ENCODE assay signal across 7 cellular contexts in the genomic region with DNA sequence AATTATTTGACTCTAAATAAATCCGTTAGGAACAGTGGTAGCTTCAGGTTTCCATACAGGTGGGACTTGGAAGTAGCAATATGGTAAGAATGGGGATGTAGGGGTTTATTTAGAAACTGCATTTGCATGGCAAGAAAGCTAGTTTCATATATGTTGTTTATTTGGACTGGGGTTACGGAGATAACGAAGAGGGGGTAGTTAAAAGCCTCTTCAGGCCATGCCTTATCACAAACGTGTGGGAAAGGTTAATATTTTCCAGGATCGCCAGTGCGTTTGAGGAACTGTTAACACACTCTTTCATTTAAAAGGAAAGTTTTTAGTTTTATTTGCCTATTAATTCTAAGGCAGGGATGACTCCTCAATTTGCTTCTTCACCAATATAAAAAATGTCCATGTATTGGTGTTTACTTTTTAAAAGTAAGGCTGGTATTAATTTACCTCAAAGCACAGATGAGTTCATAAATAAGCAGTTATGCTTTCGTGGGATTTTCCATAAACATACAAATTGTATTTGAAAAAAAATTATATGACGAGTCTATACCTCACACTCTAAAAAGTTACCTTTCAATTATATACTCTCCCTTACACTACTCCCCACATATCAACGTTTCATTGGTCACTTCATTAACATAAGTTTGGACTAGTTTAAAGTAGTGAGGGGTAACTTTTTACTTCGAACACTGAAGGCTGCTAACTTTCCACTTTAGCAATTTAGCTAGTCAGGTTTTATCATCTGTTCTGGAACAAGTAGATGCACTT. TPM values are rescaled to one million over a fixed set of nuclear protein-coding genes. Genes with fewer than 3 reads are reported as not detected.
A peak's percentile ranks its signal among the peaks of the same experiment; 100 is the strongest.
DNase-seq lines count a peak whose midpoint lies in the region; ATAC-seq and TF ChIP-seq lines count a peak whose summit lies in the region.

No MANE protein-coding gene starts in this region.

- peak overlapping the region; percentile 96 for H3K4me3 Mint-ChIP-seq in HFFc6

- peak overlapping the region; percentile 98 for H3K4me2 ChIP-seq in smooth muscle cell

- peaks cover 0 to 23% of the 10 kb centered on the region in 2 donors for H3K4me1 ChIP-seq in right atrium auricular region
- peaks cover 17% of the 10 kb centered on the region for H3K4me1 ChIP-seq in smooth muscle cell (ENCODE audit: low read depth)

- H3K27ac ChIP-seq in VCaP (peak overlapping the region; percentile 79), right atrium auricular region (peak overlapping the region; percentile 83 to 85), smooth muscle cell (ENCODE audit: low read depth) (peak overlapping the region; percentile 36)

- peak overlapping the region; percentile 91 for H2AFZ ChIP-seq in smooth muscle cell (ENCODE audit: low read depth)

- H3K4me1 Mint-ChIP-seq in HFFc6 (ENCODE audit: low read depth) = peaks cover 13% of the 10 kb centered on the region

- no peaks in the 10 kb centered on the region for H3F3A ChIP-seq in smooth muscle cell (ENCODE audit: low read depth)

- in situ Hi-C loops in G401 (cut with HindIII; ENCODE audit: low sequenced_read_pairs) = no loop called here

- H3K79me2 ChIP-seq in smooth muscle cell (ENCODE audit: low read depth) = peaks cover 62% of the 10 kb centered on the region

- H3K36me3 ChIP-seq in right atrium auricular region (peaks cover 11% of the 10 kb centered on the region), smooth muscle cell (ENCODE audit: low read depth) (peaks cover 10% of the 10 kb centered on the region)

- H3K4me3 ChIP-seq in right atrium auricular region (peak overlapping the region; percentile 79 to 81), smooth muscle cell (peak overlapping the region; percentile 86)

- ATAC-seq in HG02870 (IDR thresholded peaks at IDR 0.05; ENCODE audit: unreplicated experiment) = no peak

- WGBS in smooth muscle cell (ENCODE audit: low lambda C conversion rate) = 49% methylated on average over 10 of the region's 10 CpGs

- peak overlapping the region; percentile 87 for H3K9ac ChIP-seq in smooth muscle cell (ENCODE audit: low read depth)

- H3K9me3 Mint-ChIP-seq in HFFc6 = no peaks in the 10 kb centered on the region

- DNase-seq in HFFc6 = no peak
- no peak for DNase-seq in right atrium auricular region (ENCODE audit: low spot score)
- no peak for DNase-seq in smooth muscle cell (lab: John Stamatoyannopoulos, UW; ENCODE audit: unreplicated experiment)
- DNase-seq in G401 (ENCODE audit: low spot score) = no peak
- no peak for DNase-seq in GM19240 (ENCODE audit: insufficient read length, low spot score)

- H3K27me3 ChIP-seq in right atrium auricular region (no peaks in the 10 kb centered on the region), smooth muscle cell (ENCODE audit: low read depth) (no peaks in the 10 kb centered on the region)

- H3K27me3 Mint-ChIP-seq in HFFc6 (ENCODE audit: insufficient read depth) = no peaks in the 10 kb centered on the region

- H4K20me1 ChIP-seq in smooth muscle cell (ENCODE audit: low read depth) = no peaks in the 10 kb centered on the region

- H3K9me3 ChIP-seq in right atrium auricular region = no peaks in the 10 kb centered on the region
- no peaks in the 10 kb centered on the region for H3K9me3 ChIP-seq in smooth muscle cell (replicated peaks; ENCODE audit: low read depth)

- H3K36me3 Mint-ChIP-seq in HFFc6 (ENCODE audit: low read depth) = peaks cover 19% of the 10 kb centered on the region

- H3K27ac Mint-ChIP-seq in HFFc6 = peak overlapping the region; percentile 97

- TF ChIP-seq CTCF in HFFc6 (IDR thresholded peaks at IDR 0.05) = no peak
- TF ChIP-seq CTCF in VCaP (conservative IDR thresholded peaks at IDR 0.05) = no peak
- TF ChIP-seq CTCF in right atrium auricular region (IDR thresholded peaks at IDR 0.05) = no peak
- TF ChIP-seq CTCF in smooth muscle cell (IDR thresholded peaks at IDR 0.05; ENCODE audit: borderline replicate concordance, insufficient read depth, poor library complexity, severe bottlenecking) = no peak

RNA-seq across cellular contexts. Expression of a gene that starts 0.8 kb away (rescaled TPM):
- 10 to 100 TPM; 20.2 to 22.9 (median 21.3) TPM for total RNA-seq in HFFc6 (2021; fragmentation: NEBNext Ultra II Directional; extraction: Animal tissue kit (Norgen Biotek cat#: 25700))
- total RNA-seq in right atrium auricular region = 10 to 100 TPM; 11.8 to 22.2 TPM
- total RNA-seq in smooth muscle cell = 30.4 and 36.0 TPM in 2 replicates
- polyA plus RNA-seq in smooth muscle cell = 15.3 and 15.4 TPM in 2 replicates
- 9.0 and 13.4 TPM in 2 replicates for total RNA-seq in G401 (2014; rRNA removed; shearing (Covaris generic))

RNA-seq across cellular contexts. Expression of a gene that starts 1.0 kb away (rescaled TPM):
- 10 to 100 TPM; 79.8 to 96.3 (median 88.5) TPM for total RNA-seq in HFFc6 (2021; fragmentation: NEBNext Ultra II Directional; extraction: Animal tissue kit (Norgen Biotek cat#: 25700))
- total RNA-seq in right atrium auricular region (10 to 100 TPM; 40.2 to 40.3 TPM), smooth muscle cell (31.9 and 33.9 TPM in 2 replicates)
- 54.5 and 58.4 TPM in 2 replicates for polyA plus RNA-seq in smooth muscle cell
- total RNA-seq in G401 (2014; rRNA removed; shearing (Covaris generic)) = 45.6 and 56.6 TPM in 2 replicates

RNA-seq across cellular contexts. Expression of a gene that starts 20.0 kb away (rescaled TPM):
- total RNA-seq in HFFc6 (2021; fragmentation: NEBNext Ultra II Directional; extraction: Animal tissue kit (Norgen Biotek cat#: 25700)) = 10 to 100 TPM; 63.5 to 78.6 (median 70.9) TPM
- total RNA-seq in right atrium auricular region = 10 to 100 TPM; 31.9 to 39.1 TPM
- total RNA-seq in smooth muscle cell = 52.9 and 57.1 TPM in 2 replicates
- 25.0 and 36.3 TPM in 2 replicates for polyA plus RNA-seq in smooth muscle cell
- 54.4 and 65.0 TPM in 2 replicates for total RNA-seq in G401 (2014; rRNA removed; shearing (Covaris generic))

RNA-seq across cellular contexts. Expression of a gene that starts 35.2 kb away (rescaled TPM):
- 10 to 100 TPM; 28.8 to 37.5 (median 30.3) TPM for total RNA-seq in HFFc6 (2021; fragmentation: NEBNext Ultra II Directional; extraction: Animal tissue kit (Norgen Biotek cat#: 25700))
- 10 to 100 TPM; 25.1 to 27.4 TPM for total RNA-seq in right atrium auricular region
- 37.6 and 43.6 TPM in 2 replicates for total RNA-seq in smooth muscle cell
- 25.5 and 29.7 TPM in 2 replicates for polyA plus RNA-seq in smooth muscle cell
- total RNA-seq in G401 (2014; rRNA removed; shearing (Covaris generic)) = 75.0 and 77.5 TPM in 2 replicates

RNA-seq across cellular contexts. Expression of a gene that starts 50.2 kb away (rescaled TPM):
- total RNA-seq in HFFc6 (2021; fragmentation: NEBNext Ultra II Directional; extraction: Animal tissue kit (Norgen Biotek cat#: 25700)) = 1 to 10 TPM in 3 of 6 experiments, under 1 TPM in 3; 0.51 to 2.0 (median 0.99) TPM
- 10 to 100 TPM in 1 of 2 donors, 1 to 10 TPM in 1; 4.9 to 15.7 TPM for total RNA-seq in right atrium auricular region
- total RNA-seq in smooth muscle cell = 4.5 and 5.9 TPM in 2 replicates
- polyA plus RNA-seq in smooth muscle cell = 4.5 and 6.7 TPM in 2 replicates
- total RNA-seq in G401 (2014; rRNA removed; shearing (Covaris generic)) = 15.0 and 15.3 TPM in 2 replicates
